Comparison of ENCODE assay signal across 11 cellular contexts in genomic region chr12:27143676-27144075, GRCh38.
DNase-seq lines count a peak whose midpoint lies in the region; ATAC-seq, FAIRE-seq and TF ChIP-seq lines count a peak whose summit lies in the region.
"Had no signal": no experiment of that assay in that cellular context is flagged by ENCODE, and none has a peak within 500 bp of the region (broad histone marks: within the 10 kb centered on the region; RNA-seq: fewer than 3 reads in every experiment).

No MANE protein-coding gene starts in this region.

- no peaks in the 10 kb centered on the region for H3K27me3 ChIP-seq in PC-3 (ENCODE audit: low read length)

- peak overlapping the region; percentile 39; the same call in 1 of the 2 replicates for H2AFZ ChIP-seq in PC-3 (ENCODE audit: low read length)

- no peaks in the 10 kb centered on the region for H3F3A ChIP-seq in PC-3 (ENCODE audit: low read length, unreplicated experiment)

- peak overlapping the region; percentile 26 for H3K4me3 Mint-ChIP-seq in activated CD8-positive, alpha-beta memory T cell treated with anti-CD3 and anti-CD28 coated beads, Interleukin-2, amount 10 ng/mL, durations not matched to agents 7 days and 5 days
- peak overlapping the region; percentile 22 for H3K4me3 Mint-ChIP-seq in stimulated activated effector memory CD8-positive, alpha-beta T cell treated with anti-CD3 and anti-CD28 coated beads, Interleukin-12 subunit alpha, Interleukin-12 subunit beta, amount 100 ng/mL, for 72 hours

- H3K4me3 ChIP-seq in PC-3 (ENCODE audit: low read length), result no peak overlapping the region
- H3K4me3 ChIP-seq: lung had no signal

- peak overlapping the region; percentile 7 for H3K4me2 ChIP-seq in PC-3 (ENCODE audit: low read length)

- H3K27ac Mint-ChIP-seq in activated CD8-positive, alpha-beta memory T cell treated with anti-CD3 and anti-CD28 coated beads, Interleukin-2, amount 10 ng/mL, durations not matched to agents 7 days and 5 days, result peak overlapping the region; percentile 80
- H3K27ac Mint-ChIP-seq in stimulated activated effector memory CD8-positive, alpha-beta T cell treated with anti-CD3 and anti-CD28 coated beads, Interleukin-12 subunit alpha, Interleukin-12 subunit beta, amount 100 ng/mL, for 72 hours, result peak overlapping the region; percentile 79

- H3K27ac ChIP-seq in PC-3 (ENCODE audit: low read length), result no peak overlapping the region

- H3K79me2 ChIP-seq in PC-3 (ENCODE audit: low read length), result no peaks in the 10 kb centered on the region

- H4K20me1 ChIP-seq in PC-3 (ENCODE audit: low read length), result no peaks in the 10 kb centered on the region

- ATAC-seq in activated CD8-positive, alpha-beta memory T cell treated with anti-CD3 and anti-CD28 coated beads, Interleukin-2, amount 10 ng/mL, durations not matched to agents 7 days and 5 days, result peak; percentile 40
- no peak for ATAC-seq in PC-3
- ATAC-seq in stimulated activated effector memory CD8-positive, alpha-beta T cell treated with anti-CD3 and anti-CD28 coated beads, Interleukin-12 subunit alpha, Interleukin-12 subunit beta, amount 100 ng/mL, for 72 hours, result no peak

- no peaks in the 10 kb centered on the region for H3K9me3 ChIP-seq in PC-3 (ENCODE audit: low read length)

- DNase-seq in activated CD8-positive, alpha-beta memory T cell treated with anti-CD3 and anti-CD28 coated beads, Interleukin-2, amount 10 ng/mL, durations not matched to agents 7 days and 5 days, result no peak
- DNase-seq in activated CD8-positive, alpha-beta memory T cell treated with anti-CD3 and anti-CD28 coated beads, Interleukin-2, amount 50 U/mL, for 48 hours, result no peak
- no peak for DNase-seq in PC-3
- DNase-seq in stimulated activated effector memory CD8-positive, alpha-beta T cell treated with anti-CD3 and anti-CD28 coated beads, Interleukin-12 subunit alpha, Interleukin-12 subunit beta, amount 100 ng/mL, for 72 hours (ENCODE audit: low spot score in 2 of 2), result no peak
- DNase-seq in activated gamma-delta T cell (lab: John Stamatoyannopoulos, UW), result no peak
- DNase-seq in NCI-H526 (lab: John Stamatoyannopoulos, UW), result no peak
- DNase-seq in cerebellum (ENCODE audit: low spot score), result no peak
- DNase-seq: NCI-H1092 treated with DMSO at 0.1 percent for 48 hours, NCI-H345 had no signal

- POLR2A ChIA-PET in PC-3 (lab: Charles Lee; ENCODE audit: unreplicated experiment), result no interaction called here

- H3K36me3 ChIP-seq in PC-3 (ENCODE audit: low read depth, low read length), result no peaks in the 10 kb centered on the region

- intact Hi-C loops in PC-3 (cut with micrococcal nuclease), result loop anchor here (2.0 to 5.0 kb wide), 2 partner anchors 37 to 49 kb away; no protein-coding TSS in a partner anchor

- no peaks in the 10 kb centered on the region for H3K9me2 ChIP-seq in PC-3 (replicated peaks; ENCODE audit: low read length)

- BruUV-seq in PC-3 (replicated peaks; lab: Mats Ljungman, UMichigan), result no TSS peak

- no peaks in the 10 kb centered on the region for H3K9me3 Mint-ChIP-seq in activated CD8-positive, alpha-beta memory T cell treated with anti-CD3 and anti-CD28 coated beads, Interleukin-2, amount 10 ng/mL, durations not matched to agents 7 days and 5 days (ENCODE audit: low read depth)
- no peaks in the 10 kb centered on the region for H3K9me3 Mint-ChIP-seq in stimulated activated effector memory CD8-positive, alpha-beta T cell treated with anti-CD3 and anti-CD28 coated beads, Interleukin-12 subunit alpha, Interleukin-12 subunit beta, amount 100 ng/mL, for 72 hours

- peaks cover 33% of the 10 kb centered on the region for H3K4me1 Mint-ChIP-seq in activated CD8-positive, alpha-beta memory T cell treated with anti-CD3 and anti-CD28 coated beads, Interleukin-2, amount 10 ng/mL, durations not matched to agents 7 days and 5 days
- H3K4me1 Mint-ChIP-seq in stimulated activated effector memory CD8-positive, alpha-beta T cell treated with anti-CD3 and anti-CD28 coated beads, Interleukin-12 subunit alpha, Interleukin-12 subunit beta, amount 100 ng/mL, for 72 hours, result peaks cover 5% of the 10 kb centered on the region

- H3K9ac ChIP-seq in PC-3 (ENCODE audit: low read length), result no peak overlapping the region

- CTCF ChIA-PET in activated CD8-positive, alpha-beta memory T cell treated with anti-CD3 and anti-CD28 coated beads, Interleukin-2, amount 10 ng/mL, durations not matched to agents 7 days and 5 days (lab: Charles Lee), result interaction anchor here (1.7 to 2.0 kb wide), 2 partner anchors 18 to 163 kb away, joined by 4 to 8 read pairs; no protein-coding TSS in a partner anchor
- CTCF ChIA-PET in PC-3 (lab: Charles Lee), result no interaction called here

- FAIRE-seq in endometrium (lab: Jason Lieb, UNC), result peak; percentile 21

- H3K36me3 Mint-ChIP-seq in activated CD8-positive, alpha-beta memory T cell treated with anti-CD3 and anti-CD28 coated beads, Interleukin-2, amount 10 ng/mL, durations not matched to agents 7 days and 5 days, result peaks cover 1% of the 10 kb centered on the region
- no peaks in the 10 kb centered on the region for H3K36me3 Mint-ChIP-seq in stimulated activated effector memory CD8-positive, alpha-beta T cell treated with anti-CD3 and anti-CD28 coated beads, Interleukin-12 subunit alpha, Interleukin-12 subunit beta, amount 100 ng/mL, for 72 hours

- TF ChIP-seq CTCF in PC-3 (conservative IDR thresholded peaks at IDR 0.05; ENCODE audit: low read depth, low read length), result no peak

- no peaks in the 10 kb centered on the region for H3K27me3 Mint-ChIP-seq in activated CD8-positive, alpha-beta memory T cell treated with anti-CD3 and anti-CD28 coated beads, Interleukin-2, amount 10 ng/mL, durations not matched to agents 7 days and 5 days

- H3K4me1 ChIP-seq in PC-3 (ENCODE audit: insufficient read depth, low read length), result no peaks in the 10 kb centered on the region
